In genomic region chr5:4976918-4977317, GRCh38 we compare ENCODE assay signal across 17 cellular contexts.
"Had no signal": no experiment of that assay in that cellular context is flagged by ENCODE, and none has a peak within 500 bp of the region (broad histone marks: within the 10 kb centered on the region; RNA-seq: fewer than 3 reads in every experiment).

No MANE protein-coding gene starts in this region.

- H3K36me3 Mint-ChIP-seq: activated naive CD8-positive, alpha-beta T cell treated with anti-CD3 and anti-CD28 coated beads, Interleukin-2, amount 10 ng/mL, durations not matched to agents 7 days and 5 days; naive B cell had no signal

- H3K9me3 Mint-ChIP-seq: activated CD4-positive, alpha-beta T cell treated with anti-CD3 and anti-CD28 coated beads, Interleukin-2, amount 10 ng/mL, durations not matched to agents 7 days and 5 days; activated naive CD8-positive, alpha-beta T cell treated with anti-CD3 and anti-CD28 coated beads, Interleukin-2, amount 10 ng/mL, durations not matched to agents 7 days and 5 days; T-helper 2 cell treated with Interferon-gamma antibody and Interleukin-4, amounts not matched to agents 5 μg/mL and 100 μg/mL, for 36 hours had no signal

- H3K27me3 ChIP-seq: neutrophil, right atrium auricular region had no signal

- H3K27me3 Mint-ChIP-seq: activated CD4-positive, alpha-beta T cell treated with anti-CD3 and anti-CD28 coated beads, Interleukin-2, amount 10 ng/mL, durations not matched to agents 7 days and 5 days; activated naive CD8-positive, alpha-beta T cell treated with anti-CD3 and anti-CD28 coated beads, Interleukin-2, amount 10 ng/mL, durations not matched to agents 7 days and 5 days; naive B cell had no signal

- H3K27ac Mint-ChIP-seq: activated CD4-positive, alpha-beta T cell treated with anti-CD3 and anti-CD28 coated beads, Interleukin-2, amount 10 ng/mL, durations not matched to agents 7 days and 5 days; activated naive CD8-positive, alpha-beta T cell treated with anti-CD3 and anti-CD28 coated beads, Interleukin-2, amount 10 ng/mL, durations not matched to agents 7 days and 5 days; naive B cell; T-helper 2 cell treated with Interferon-gamma antibody and Interleukin-4, amounts not matched to agents 5 μg/mL and 100 μg/mL, for 36 hours had no signal

- H3K27ac ChIP-seq: neutrophil, right atrium auricular region, skin epidermis had no signal

- H3K4me3 ChIP-seq: right atrium auricular region, skin epidermis had no signal

- H3K9me3 ChIP-seq: neutrophil, right atrium auricular region had no signal

- H3K4me1 Mint-ChIP-seq: activated CD4-positive, alpha-beta T cell treated with anti-CD3 and anti-CD28 coated beads, Interleukin-2, amount 10 ng/mL, durations not matched to agents 7 days and 5 days; activated naive CD8-positive, alpha-beta T cell treated with anti-CD3 and anti-CD28 coated beads, Interleukin-2, amount 10 ng/mL, durations not matched to agents 7 days and 5 days; naive B cell had no signal

- H3K4me3 Mint-ChIP-seq: activated CD4-positive, alpha-beta T cell treated with anti-CD3 and anti-CD28 coated beads, Interleukin-2, amount 10 ng/mL, durations not matched to agents 7 days and 5 days; activated naive CD8-positive, alpha-beta T cell treated with anti-CD3 and anti-CD28 coated beads, Interleukin-2, amount 10 ng/mL, durations not matched to agents 7 days and 5 days; naive B cell; T-helper 2 cell treated with Interferon-gamma antibody and Interleukin-4, amounts not matched to agents 5 μg/mL and 100 μg/mL, for 36 hours had no signal

- DNase-seq: activated CD4-positive, alpha-beta T cell treated with anti-CD3 and anti-CD28 coated beads, Interleukin-2, amount 10 ng/mL, durations not matched to agents 7 days and 5 days; activated CD4-positive, CD25-positive, alpha-beta regulatory T cell; activated gamma-delta T cell treated with Interleukin-2 at 50 U/mL for 16 hours; activated naive CD8-positive, alpha-beta T cell treated with anti-CD3 and anti-CD28 coated beads, Interleukin-2, amount 10 ng/mL, durations not matched to agents 7 days and 5 days; anterior cingulate cortex; caudate nucleus; left colon; naive B cell; posterior cingulate gyrus; stimulated activated CD4-positive, alpha-beta T cell treated with anti-CD3 and anti-CD28 coated beads, Interleukin-4, amount 100 ng/mL, for 24 hours; stimulated activated naive CD4-positive, alpha-beta T cell; SW 1271; trophoblast cell had no signal

- H3K4me1 ChIP-seq: right atrium auricular region had no signal

- H3K36me3 ChIP-seq: neutrophil, right atrium auricular region had no signal
